13 cellular contexts compared by ENCODE assay signal in the genomic region with DNA sequence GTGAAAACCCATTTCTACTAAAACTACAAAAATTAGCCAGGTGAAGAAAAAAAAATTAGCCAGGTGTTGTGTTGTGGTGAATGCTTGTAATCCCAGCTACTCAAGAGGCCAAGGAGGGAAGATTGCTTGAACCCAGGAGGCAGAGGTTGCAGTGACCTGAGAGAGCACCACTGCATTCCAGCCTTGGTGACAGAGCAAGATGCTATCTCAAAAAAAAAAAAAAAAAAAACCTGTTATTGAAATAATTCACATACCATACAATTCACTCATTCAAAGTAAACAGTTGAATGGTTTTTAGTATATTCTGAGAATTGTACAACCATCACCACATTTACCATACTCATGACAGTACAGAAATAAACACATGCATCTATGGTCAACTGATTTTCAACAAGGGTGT. TPM values are rescaled to one million over a fixed set of nuclear protein-coding genes. Genes with fewer than 3 reads are reported as not detected.
A peak's percentile ranks its signal among the peaks of the same experiment; 100 is the strongest.
DNase-seq lines count a peak whose midpoint lies in the region; ATAC-seq and TF ChIP-seq lines count a peak whose summit lies in the region.
"Had no signal": no experiment of that assay in that cellular context is flagged by ENCODE, and none has a peak within 500 bp of the region (broad histone marks: within the 10 kb centered on the region; RNA-seq: fewer than 3 reads in every experiment).

No MANE protein-coding gene starts in this region.

- CTCF ChIA-PET in PC-3 (lab: Charles Lee), result no interaction called here

- no peak for TF ChIP-seq CTCF in PC-3 (conservative IDR thresholded peaks at IDR 0.05; ENCODE audit: low read depth, low read length)
- TF ChIP-seq CTCF in cardiac fibroblast (IDR thresholded peaks at IDR 0.05; ENCODE audit: low read depth, low read length), result no peak
- TF ChIP-seq CTCF in mesothelial cell of epicardium (IDR thresholded peaks at IDR 0.05; ENCODE audit: unreplicated experiment), result no peak

- H3K79me2 ChIP-seq in PC-3 (ENCODE audit: low read length), result peaks cover 86% of the 10 kb centered on the region

- H3K27me3 ChIP-seq in PC-3 (ENCODE audit: low read length), result no peaks in the 10 kb centered on the region
- H3K27me3 ChIP-seq: adrenal gland, colonic mucosa, left lung had no signal

- H3K4me1 Mint-ChIP-seq in mesothelial cell of epicardium, result peaks cover 9% of the 10 kb centered on the region

- peaks cover 20% of the 10 kb centered on the region for H3K4me1 ChIP-seq in PC-3 (ENCODE audit: insufficient read depth, low read length)
- H3K4me1 ChIP-seq: colonic mucosa had no signal

- no peaks in the 10 kb centered on the region for H3K36me3 ChIP-seq in PC-3 (ENCODE audit: low read depth, low read length)
- H3K36me3 ChIP-seq: adrenal gland, colonic mucosa, left lung had no signal

- intact Hi-C loops in PC-3 (cut with micrococcal nuclease), result no loop called here

- BruUV-seq in PC-3 (replicated peaks; lab: Mats Ljungman, UMichigan), result TSS peak; percentile 6

- peak overlapping the region; percentile 57; the same call in 1 of the 2 replicates for H3K27ac ChIP-seq in PC-3 (ENCODE audit: low read length)
- H3K27ac ChIP-seq: adrenal gland, colonic mucosa, left lung had no signal

- H4K20me1 ChIP-seq in PC-3 (ENCODE audit: low read length), result no peaks in the 10 kb centered on the region

- peak; percentile 84 for ATAC-seq in PC-3
- ATAC-seq in HG02588 (IDR thresholded peaks at IDR 0.05; ENCODE audit: unreplicated experiment), result no peak
- ATAC-seq: left lung had no signal

- H3K27ac Mint-ChIP-seq in mesothelial cell of epicardium, result no peak overlapping the region
- H3K27ac Mint-ChIP-seq: CD4-positive, alpha-beta memory T cell had no signal

- H2AFZ ChIP-seq in PC-3 (ENCODE audit: low read length), result no peak overlapping the region

- no peaks in the 10 kb centered on the region for H3K9me3 ChIP-seq in PC-3 (ENCODE audit: low read length)
- H3K9me3 ChIP-seq: adrenal gland, colonic mucosa, left lung had no signal

- no peaks in the 10 kb centered on the region for H3K9me2 ChIP-seq in PC-3 (replicated peaks; ENCODE audit: low read length)

- peaks cover 7% of the 10 kb centered on the region for H3F3A ChIP-seq in PC-3 (ENCODE audit: low read length, unreplicated experiment)

- H3K36me3 Mint-ChIP-seq in mesothelial cell of epicardium, result peaks cover 8% of the 10 kb centered on the region
- H3K36me3 Mint-ChIP-seq: CD4-positive, alpha-beta memory T cell had no signal

- DNase-seq in ELR (ENCODE audit: low read depth) (peak; percentile 88), PC-3 (peak; percentile 72), cardiac fibroblast (ENCODE audit: low read depth in 2 of 2) (peak; percentile 23 to 81), renal cortical epithelial cell (ENCODE audit: low read depth) (peak; percentile 56), NCI-H2227 (lab: John Stamatoyannopoulos, UW; ENCODE audit: unreplicated experiment) (no peak), mesothelial cell of epicardium (ENCODE audit: low spot score in 2 of 2, unreplicated experiment in 2 of 2) (no peak)
- DNase-seq in activated naive CD4-positive, alpha-beta T cell treated with Interleukin-2 at 50 U/mL for 16 hours, result no peak
- DNase-seq: adrenal gland; CD4-positive, alpha-beta memory T cell; colonic mucosa; left lung; NCI-H1048 had no signal

- H3K9me3 Mint-ChIP-seq in mesothelial cell of epicardium, result no peaks in the 10 kb centered on the region
- H3K9me3 Mint-ChIP-seq: CD4-positive, alpha-beta memory T cell had no signal

- H3K4me3 ChIP-seq in PC-3 (ENCODE audit: low read length), result no peak overlapping the region
- no peak overlapping the region for H3K4me3 ChIP-seq in cardiac fibroblast (replicated peaks in 1 of 2; ENCODE audit: low read depth in 2 of 2, low read length in 2 of 2)
- H3K4me3 ChIP-seq: adrenal gland, colonic mucosa, left lung had no signal

- H3K9ac ChIP-seq in PC-3 (ENCODE audit: low read length), result no peak overlapping the region

- H3K27me3 Mint-ChIP-seq in mesothelial cell of epicardium (ENCODE audit: low read depth), result no peaks in the 10 kb centered on the region

- no peak overlapping the region for H3K4me3 Mint-ChIP-seq in mesothelial cell of epicardium
- H3K4me3 Mint-ChIP-seq: CD4-positive, alpha-beta memory T cell had no signal

- peak overlapping the region; percentile 59; the same call in 1 of the 2 replicates for H3K4me2 ChIP-seq in PC-3 (ENCODE audit: low read length)

- POLR2A ChIA-PET in PC-3 (lab: Charles Lee; ENCODE audit: unreplicated experiment), result no interaction called here

RNA-seq across cellular contexts. Expression of gene ZNRF1, which starts 31.0 kb away (rescaled TPM):
- 60.4 and 83.6 TPM in 2 replicates for total RNA-seq in PC-3 (2014; rRNA removed)
- 6.1 and 12.9 TPM in 2 replicates for total RNA-seq in renal cortical epithelial cell
- 52.9 to 55.0 TPM (median 53.1 TPM) in 3 replicates for total RNA-seq in mesothelial cell of epicardium

RNA-seq across cellular contexts. Expression of gene WDR59, which starts 44.9 kb away (rescaled TPM):
- 7.1 and 11.8 TPM in 2 replicates for total RNA-seq in PC-3 (2014; rRNA removed)
- 7.5 and 19.8 TPM in 2 replicates for total RNA-seq in renal cortical epithelial cell
- 115 to 134 TPM (median 127 TPM) in 3 replicates for total RNA-seq in mesothelial cell of epicardium

Comparison
In these comparisons a context has a peak if more than half of its experiments do, and no peak if none do; other contexts are left out.
1. DNase-seq: peak in ELR (single experiment), PC-3 (single experiment), cardiac fibroblast (2 of 2) and renal cortical epithelial cell (single experiment); none in NCI-H2227 (single experiment), activated naive CD4-positive, alpha-beta T cell treated with Interleukin-2 at 50 U/mL for 16 hours (single experiment) and mesothelial cell of epicardium (0 of 2).